1 cellular context compared by ENCODE assay signal in the genomic region with DNA sequence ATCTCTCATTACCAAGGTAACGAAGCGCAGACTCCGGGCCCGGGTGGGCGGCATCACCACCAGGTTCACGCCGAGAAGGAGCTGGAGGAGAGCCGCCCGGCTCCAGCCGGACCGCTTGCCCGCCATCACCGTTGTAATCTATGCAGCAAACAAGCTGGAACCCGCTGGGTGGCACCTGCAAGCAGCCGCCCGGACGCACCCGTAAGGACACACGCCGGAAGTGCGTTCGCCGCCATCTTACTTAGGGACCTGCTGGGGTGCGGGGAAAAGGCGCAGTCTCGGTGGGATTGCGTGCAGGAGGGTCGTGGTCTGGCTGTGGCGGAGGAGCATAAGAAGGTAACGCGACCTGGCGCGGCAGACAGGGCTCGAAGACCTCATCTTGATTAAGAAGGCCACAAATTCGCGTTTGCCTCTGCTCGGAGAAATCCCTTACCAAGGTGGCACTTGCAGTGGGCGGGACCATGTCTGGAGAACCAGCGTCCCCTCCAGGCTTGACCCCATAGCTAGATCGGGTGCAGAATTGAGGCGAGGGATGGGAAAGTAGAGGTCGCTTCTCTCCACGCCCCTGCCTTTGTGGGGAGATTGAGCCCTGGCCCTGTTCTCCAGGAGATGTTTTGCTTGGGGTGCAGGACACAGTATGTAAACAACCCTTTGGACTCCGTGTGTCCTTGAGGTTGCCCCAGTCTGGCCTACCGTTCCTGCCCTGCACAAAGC.
TF ChIP-seq lines count a peak whose summit lies in the region.

A gene with protein sequence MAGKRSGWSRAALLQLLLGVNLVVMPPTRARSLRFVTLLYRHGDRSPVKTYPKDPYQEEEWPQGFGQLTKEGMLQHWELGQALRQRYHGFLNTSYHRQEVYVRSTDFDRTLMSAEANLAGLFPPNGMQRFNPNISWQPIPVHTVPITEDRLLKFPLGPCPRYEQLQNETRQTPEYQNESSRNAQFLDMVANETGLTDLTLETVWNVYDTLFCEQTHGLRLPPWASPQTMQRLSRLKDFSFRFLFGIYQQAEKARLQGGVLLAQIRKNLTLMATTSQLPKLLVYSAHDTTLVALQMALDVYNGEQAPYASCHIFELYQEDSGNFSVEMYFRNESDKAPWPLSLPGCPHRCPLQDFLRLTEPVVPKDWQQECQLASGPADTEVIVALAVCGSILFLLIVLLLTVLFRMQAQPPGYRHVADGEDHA (minus strand): TSS at position 151 of the 714 bp plus-strand sequence. CDS start 25 bp downstream, at position 126.

TF ChIP-seq in HepG2, 621 proteins besides CTCF, POLR2A, EP300 and RAD21 (continued from another document and continues in another):
- TF ChIP-seq, protein P1, sequence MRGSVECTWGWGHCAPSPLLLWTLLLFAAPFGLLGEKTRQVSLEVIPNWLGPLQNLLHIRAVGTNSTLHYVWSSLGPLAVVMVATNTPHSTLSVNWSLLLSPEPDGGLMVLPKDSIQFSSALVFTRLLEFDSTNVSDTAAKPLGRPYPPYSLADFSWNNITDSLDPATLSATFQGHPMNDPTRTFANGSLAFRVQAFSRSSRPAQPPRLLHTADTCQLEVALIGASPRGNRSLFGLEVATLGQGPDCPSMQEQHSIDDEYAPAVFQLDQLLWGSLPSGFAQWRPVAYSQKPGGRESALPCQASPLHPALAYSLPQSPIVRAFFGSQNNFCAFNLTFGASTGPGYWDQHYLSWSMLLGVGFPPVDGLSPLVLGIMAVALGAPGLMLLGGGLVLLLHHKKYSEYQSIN (CRISPR knock-in tag; IDR thresholded peaks at IDR 0.05; ENCODE audit: borderline replicate concordance): no peak
- TF ChIP-seq JARID2 (CRISPR knock-in tag; IDR thresholded peaks at IDR 0.05; ENCODE audit: insufficient replicate concordance) (peak; percentile 79), ZNF484 (CRISPR knock-in tag; IDR thresholded peaks at IDR 0.05; ENCODE audit: borderline replicate concordance, low read depth) (no peak), ETV6 (CRISPR knock-in tag; conservative IDR thresholded peaks at IDR 0.05) (peak; percentile 92; the same call in 1 of the 2 replicates), FOXA3 (CRISPR knock-in tag; IDR thresholded peaks at IDR 0.05) (peak; percentile 79), MEIS1 (CRISPR knock-in tag; IDR thresholded peaks at IDR 0.05; ENCODE audit: borderline replicate concordance) (peak; percentile 72), SIX1 (CRISPR knock-in tag; IDR thresholded peaks at IDR 0.05; ENCODE audit: borderline replicate concordance) (no peak), POLR2AphosphoS2 (IDR thresholded peaks at IDR 0.05; ENCODE audit: low read depth, low read length) (no peak), ZNF263 (CRISPR knock-in tag; IDR thresholded peaks at IDR 0.05) (peak; percentile 77), NFIC (IDR thresholded peaks at IDR 0.05; ENCODE audit: low read length) (peak; percentile 17; the same call in 1 of the 2 replicates), HOXA9 (CRISPR knock-in tag; IDR thresholded peaks at IDR 0.05; ENCODE audit: borderline replicate concordance) (0 out of 2 replicates have a peak, but pooled peaks have one; percentile 43), RBM39 (IDR thresholded peaks at IDR 0.05; ENCODE audit: low read depth, low read length, poor library complexity, severe bottlenecking) (peak; percentile 92), KLF11 (CRISPR knock-in tag; IDR thresholded peaks at IDR 0.05) (no peak), ZNF616 (CRISPR knock-in tag; IDR thresholded peaks at IDR 0.05; ENCODE audit: low read depth) (0 out of 2 replicates have a peak, but pooled peaks have one; percentile 43), SMYD3 (CRISPR knock-in tag; IDR thresholded peaks at IDR 0.05) (peak; percentile 87; the same call in 1 of the 2 replicates), ZNF530 (CRISPR knock-in tag; IDR thresholded peaks at IDR 0.05; ENCODE audit: low read depth) (no peak), BORCS8-MEF2B (CRISPR knock-in tag; IDR thresholded peaks at IDR 0.05) (peak; percentile 89), ZKSCAN8 (CRISPR knock-in tag; IDR thresholded peaks at IDR 0.05; ENCODE audit: borderline replicate concordance) (peak; percentile 48; the same call in 1 of the 2 replicates), NFE2 (CRISPR knock-in tag; IDR thresholded peaks at IDR 0.05) (no peak), HCFC1 (IDR thresholded peaks at IDR 0.05; ENCODE audit: low read depth, low read length) (peak; percentile 88), SMC3 (IDR thresholded peaks at IDR 0.05; ENCODE audit: low read length) (0 out of 2 replicates have a peak, but pooled peaks have one; percentile 2), TCF7L2 (IDR thresholded peaks at IDR 0.05; ENCODE audit: low read depth, low read length) (no peak), NFRKB (IDR thresholded peaks at IDR 0.05) (peak; percentile 85), KDM2A (CRISPR knock-in tag; IDR thresholded peaks at IDR 0.05; ENCODE audit: borderline replicate concordance, low read depth) (peak; percentile 97), ZNF496 (CRISPR knock-in tag; IDR thresholded peaks at IDR 0.05; ENCODE audit: insufficient replicate concordance) (no peak), LCORL (IDR thresholded peaks at IDR 0.05) (no peak), LCORL (CRISPR knock-in tag; IDR thresholded peaks at IDR 0.05) (0 out of 2 replicates have a peak, but pooled peaks have one; percentile 38), HOXA3 (CRISPR knock-in tag; IDR thresholded peaks at IDR 0.05) (peak; percentile 94), ZNF788 (CRISPR knock-in tag; IDR thresholded peaks at IDR 0.05; ENCODE audit: borderline replicate concordance) (peak; percentile 96), ZNF510 (CRISPR knock-in tag; IDR thresholded peaks at IDR 0.05; ENCODE audit: low read depth) (no peak), SOX13 (IDR thresholded peaks at IDR 0.05) (peak; percentile 59; the same call in 1 of the 2 replicates), SOX13 (CRISPR knock-in tag; conservative IDR thresholded peaks at IDR 0.05 in 1 of 2, IDR thresholded peaks at IDR 0.05 in 1 of 2) (peak in 1 of 2 experiments; percentile 51; a peak in 1 of 4 replicates), HDAC1 (CRISPR knock-in tag; IDR thresholded peaks at IDR 0.05) (peak; percentile 76)
- TF ChIP-seq, protein P2, sequence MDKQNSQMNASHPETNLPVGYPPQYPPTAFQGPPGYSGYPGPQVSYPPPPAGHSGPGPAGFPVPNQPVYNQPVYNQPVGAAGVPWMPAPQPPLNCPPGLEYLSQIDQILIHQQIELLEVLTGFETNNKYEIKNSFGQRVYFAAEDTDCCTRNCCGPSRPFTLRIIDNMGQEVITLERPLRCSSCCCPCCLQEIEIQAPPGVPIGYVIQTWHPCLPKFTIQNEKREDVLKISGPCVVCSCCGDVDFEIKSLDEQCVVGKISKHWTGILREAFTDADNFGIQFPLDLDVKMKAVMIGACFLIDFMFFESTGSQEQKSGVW (CRISPR knock-in tag; IDR thresholded peaks at IDR 0.05; ENCODE audit: borderline replicate concordance): no peak
- TF ChIP-seq, protein P3, sequence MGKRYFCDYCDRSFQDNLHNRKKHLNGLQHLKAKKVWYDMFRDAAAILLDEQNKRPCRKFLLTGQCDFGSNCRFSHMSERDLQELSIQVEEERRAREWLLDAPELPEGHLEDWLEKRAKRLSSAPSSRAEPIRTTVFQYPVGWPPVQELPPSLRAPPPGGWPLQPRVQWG (CRISPR knock-in tag; IDR thresholded peaks at IDR 0.05; ENCODE audit: borderline replicate concordance, low read depth): no peak
- TF ChIP-seq, protein P4, sequence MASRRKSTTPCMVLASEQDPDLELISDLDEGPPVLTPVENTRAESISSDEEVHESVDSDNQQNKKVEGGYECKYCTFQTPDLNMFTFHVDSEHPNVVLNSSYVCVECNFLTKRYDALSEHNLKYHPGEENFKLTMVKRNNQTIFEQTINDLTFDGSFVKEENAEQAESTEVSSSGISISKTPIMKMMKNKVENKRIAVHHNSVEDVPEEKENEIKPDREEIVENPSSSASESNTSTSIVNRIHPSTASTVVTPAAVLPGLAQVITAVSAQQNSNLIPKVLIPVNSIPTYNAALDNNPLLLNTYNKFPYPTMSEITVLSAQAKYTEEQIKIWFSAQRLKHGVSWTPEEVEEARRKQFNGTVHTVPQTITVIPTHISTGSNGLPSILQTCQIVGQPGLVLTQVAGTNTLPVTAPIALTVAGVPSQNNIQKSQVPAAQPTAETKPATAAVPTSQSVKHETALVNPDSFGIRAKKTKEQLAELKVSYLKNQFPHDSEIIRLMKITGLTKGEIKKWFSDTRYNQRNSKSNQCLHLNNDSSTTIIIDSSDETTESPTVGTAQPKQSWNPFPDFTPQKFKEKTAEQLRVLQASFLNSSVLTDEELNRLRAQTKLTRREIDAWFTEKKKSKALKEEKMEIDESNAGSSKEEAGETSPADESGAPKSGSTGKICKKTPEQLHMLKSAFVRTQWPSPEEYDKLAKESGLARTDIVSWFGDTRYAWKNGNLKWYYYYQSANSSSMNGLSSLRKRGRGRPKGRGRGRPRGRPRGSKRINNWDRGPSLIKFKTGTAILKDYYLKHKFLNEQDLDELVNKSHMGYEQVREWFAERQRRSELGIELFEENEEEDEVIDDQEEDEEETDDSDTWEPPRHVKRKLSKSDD (CRISPR knock-in tag; IDR thresholded peaks at IDR 0.05; ENCODE audit: low read depth): peak; percentile 88
- TF ChIP-seq, protein P5, sequence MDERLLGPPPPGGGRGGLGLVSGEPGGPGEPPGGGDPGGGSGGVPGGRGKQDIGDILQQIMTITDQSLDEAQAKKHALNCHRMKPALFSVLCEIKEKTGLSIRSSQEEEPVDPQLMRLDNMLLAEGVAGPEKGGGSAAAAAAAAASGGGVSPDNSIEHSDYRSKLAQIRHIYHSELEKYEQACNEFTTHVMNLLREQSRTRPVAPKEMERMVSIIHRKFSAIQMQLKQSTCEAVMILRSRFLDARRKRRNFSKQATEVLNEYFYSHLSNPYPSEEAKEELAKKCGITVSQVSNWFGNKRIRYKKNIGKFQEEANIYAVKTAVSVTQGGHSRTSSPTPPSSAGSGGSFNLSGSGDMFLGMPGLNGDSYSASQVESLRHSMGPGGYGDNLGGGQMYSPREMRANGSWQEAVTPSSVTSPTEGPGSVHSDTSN (CRISPR knock-in tag; IDR thresholded peaks at IDR 0.05): no peak
- TF ChIP-seq, protein P6, sequence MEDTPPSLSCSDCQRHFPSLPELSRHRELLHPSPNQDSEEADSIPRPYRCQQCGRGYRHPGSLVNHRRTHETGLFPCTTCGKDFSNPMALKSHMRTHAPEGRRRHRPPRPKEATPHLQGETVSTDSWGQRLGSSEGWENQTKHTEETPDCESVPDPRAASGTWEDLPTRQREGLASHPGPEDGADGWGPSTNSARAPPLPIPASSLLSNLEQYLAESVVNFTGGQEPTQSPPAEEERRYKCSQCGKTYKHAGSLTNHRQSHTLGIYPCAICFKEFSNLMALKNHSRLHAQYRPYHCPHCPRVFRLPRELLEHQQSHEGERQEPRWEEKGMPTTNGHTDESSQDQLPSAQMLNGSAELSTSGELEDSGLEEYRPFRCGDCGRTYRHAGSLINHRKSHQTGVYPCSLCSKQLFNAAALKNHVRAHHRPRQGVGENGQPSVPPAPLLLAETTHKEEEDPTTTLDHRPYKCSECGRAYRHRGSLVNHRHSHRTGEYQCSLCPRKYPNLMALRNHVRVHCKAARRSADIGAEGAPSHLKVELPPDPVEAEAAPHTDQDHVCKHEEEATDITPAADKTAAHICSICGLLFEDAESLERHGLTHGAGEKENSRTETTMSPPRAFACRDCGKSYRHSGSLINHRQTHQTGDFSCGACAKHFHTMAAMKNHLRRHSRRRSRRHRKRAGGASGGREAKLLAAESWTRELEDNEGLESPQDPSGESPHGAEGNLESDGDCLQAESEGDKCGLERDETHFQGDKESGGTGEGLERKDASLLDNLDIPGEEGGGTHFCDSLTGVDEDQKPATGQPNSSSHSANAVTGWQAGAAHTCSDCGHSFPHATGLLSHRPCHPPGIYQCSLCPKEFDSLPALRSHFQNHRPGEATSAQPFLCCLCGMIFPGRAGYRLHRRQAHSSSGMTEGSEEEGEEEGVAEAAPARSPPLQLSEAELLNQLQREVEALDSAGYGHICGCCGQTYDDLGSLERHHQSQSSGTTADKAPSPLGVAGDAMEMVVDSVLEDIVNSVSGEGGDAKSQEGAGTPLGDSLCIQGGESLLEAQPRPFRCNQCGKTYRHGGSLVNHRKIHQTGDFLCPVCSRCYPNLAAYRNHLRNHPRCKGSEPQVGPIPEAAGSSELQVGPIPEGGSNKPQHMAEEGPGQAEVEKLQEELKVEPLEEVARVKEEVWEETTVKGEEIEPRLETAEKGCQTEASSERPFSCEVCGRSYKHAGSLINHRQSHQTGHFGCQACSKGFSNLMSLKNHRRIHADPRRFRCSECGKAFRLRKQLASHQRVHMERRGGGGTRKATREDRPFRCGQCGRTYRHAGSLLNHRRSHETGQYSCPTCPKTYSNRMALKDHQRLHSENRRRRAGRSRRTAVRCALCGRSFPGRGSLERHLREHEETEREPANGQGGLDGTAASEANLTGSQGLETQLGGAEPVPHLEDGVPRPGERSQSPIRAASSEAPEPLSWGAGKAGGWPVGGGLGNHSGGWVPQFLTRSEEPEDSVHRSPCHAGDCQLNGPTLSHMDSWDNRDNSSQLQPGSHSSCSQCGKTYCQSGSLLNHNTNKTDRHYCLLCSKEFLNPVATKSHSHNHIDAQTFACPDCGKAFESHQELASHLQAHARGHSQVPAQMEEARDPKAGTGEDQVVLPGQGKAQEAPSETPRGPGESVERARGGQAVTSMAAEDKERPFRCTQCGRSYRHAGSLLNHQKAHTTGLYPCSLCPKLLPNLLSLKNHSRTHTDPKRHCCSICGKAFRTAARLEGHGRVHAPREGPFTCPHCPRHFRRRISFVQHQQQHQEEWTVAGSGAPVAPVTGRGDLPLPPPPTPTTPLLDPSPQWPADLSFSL (CRISPR knock-in tag; IDR thresholded peaks at IDR 0.05): no peak
- TF ChIP-seq, protein P7, sequence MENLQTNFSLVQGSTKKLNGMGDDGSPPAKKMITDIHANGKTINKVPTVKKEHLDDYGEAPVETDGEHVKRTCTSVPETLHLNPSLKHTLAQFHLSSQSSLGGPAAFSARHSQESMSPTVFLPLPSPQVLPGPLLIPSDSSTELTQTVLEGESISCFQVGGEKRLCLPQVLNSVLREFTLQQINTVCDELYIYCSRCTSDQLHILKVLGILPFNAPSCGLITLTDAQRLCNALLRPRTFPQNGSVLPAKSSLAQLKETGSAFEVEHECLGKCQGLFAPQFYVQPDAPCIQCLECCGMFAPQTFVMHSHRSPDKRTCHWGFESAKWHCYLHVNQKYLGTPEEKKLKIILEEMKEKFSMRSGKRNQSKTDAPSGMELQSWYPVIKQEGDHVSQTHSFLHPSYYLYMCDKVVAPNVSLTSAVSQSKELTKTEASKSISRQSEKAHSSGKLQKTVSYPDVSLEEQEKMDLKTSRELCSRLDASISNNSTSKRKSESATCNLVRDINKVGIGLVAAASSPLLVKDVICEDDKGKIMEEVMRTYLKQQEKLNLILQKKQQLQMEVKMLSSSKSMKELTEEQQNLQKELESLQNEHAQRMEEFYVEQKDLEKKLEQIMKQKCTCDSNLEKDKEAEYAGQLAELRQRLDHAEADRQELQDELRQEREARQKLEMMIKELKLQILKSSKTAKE (CRISPR knock-in tag; IDR thresholded peaks at IDR 0.05; ENCODE audit: borderline replicate concordance): no peak; the same call in 1 of the 2 replicates
- TF ChIP-seq, protein P8, sequence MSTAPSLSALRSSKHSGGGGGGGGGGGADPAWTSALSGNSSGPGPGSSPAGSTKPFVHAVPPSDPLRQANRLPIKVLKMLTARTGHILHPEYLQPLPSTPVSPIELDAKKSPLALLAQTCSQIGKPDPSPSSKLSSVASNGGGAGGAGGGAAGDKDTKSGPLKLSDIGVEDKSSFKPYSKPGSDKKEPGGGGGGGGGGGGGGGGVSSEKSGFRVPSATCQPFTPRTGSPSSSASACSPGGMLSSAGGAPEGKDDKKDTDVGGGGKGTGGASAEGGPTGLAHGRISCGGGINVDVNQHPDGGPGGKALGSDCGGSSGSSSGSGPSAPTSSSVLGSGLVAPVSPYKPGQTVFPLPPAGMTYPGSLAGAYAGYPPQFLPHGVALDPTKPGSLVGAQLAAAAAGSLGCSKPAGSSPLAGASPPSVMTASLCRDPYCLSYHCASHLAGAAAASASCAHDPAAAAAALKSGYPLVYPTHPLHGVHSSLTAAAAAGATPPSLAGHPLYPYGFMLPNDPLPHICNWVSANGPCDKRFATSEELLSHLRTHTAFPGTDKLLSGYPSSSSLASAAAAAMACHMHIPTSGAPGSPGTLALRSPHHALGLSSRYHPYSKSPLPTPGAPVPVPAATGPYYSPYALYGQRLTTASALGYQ (CRISPR knock-in tag; IDR thresholded peaks at IDR 0.05): peak; percentile 73; the same call in 1 of the 2 replicates
